21 cellular contexts compared by ENCODE assay signal in the genomic region with DNA sequence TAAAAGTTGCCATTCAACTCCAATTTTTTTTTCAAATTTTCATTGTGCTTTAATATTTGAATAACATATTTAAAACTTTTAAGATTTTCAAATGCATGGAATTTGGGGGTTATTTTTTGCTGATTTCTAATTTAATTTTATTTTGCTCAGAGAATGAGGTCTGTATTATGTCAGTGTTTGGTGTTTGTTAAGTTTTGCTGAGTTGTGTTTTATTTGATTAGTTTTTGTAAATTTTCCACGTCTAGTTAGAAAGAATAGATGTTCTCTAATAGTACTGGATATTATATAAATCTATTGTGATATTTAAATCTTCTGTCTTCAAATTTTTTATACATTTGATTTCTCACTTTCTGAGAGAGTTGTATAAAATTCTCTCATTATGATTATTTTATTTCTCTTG.
"Had no signal": no experiment of that assay in that cellular context is flagged by ENCODE, and none has a peak within 500 bp of the region (broad histone marks: within the 10 kb centered on the region; RNA-seq: fewer than 3 reads in every experiment).

No MANE protein-coding gene starts in this region.

- FAIRE-seq: RCC 7860 had no signal

- H3K27ac Mint-ChIP-seq: IgD-negative memory B cell had no signal

- H3K4me2 ChIP-seq: SK-N-SH had no signal

- H3K36me3 Mint-ChIP-seq: IgD-negative memory B cell had no signal

- H3K4me1 Mint-ChIP-seq: IgD-negative memory B cell had no signal

- H3K9me3 Mint-ChIP-seq: IgD-negative memory B cell had no signal

- H3K9ac ChIP-seq: SK-N-SH had no signal

- H3K9me3 ChIP-seq: SK-N-SH had no signal

- DNase-seq: KBM-7, MV-4-11, NCI-H1048, NCI-H1105, NCI-H1417, NCI-H1436 treated with DMSO at 0.1 percent for 48 hours, NCI-H1694, NCI-H187 treated with DMSO at 0.1 percent for 48 hours, NCI-H2029 treated with DMSO at 0.1 percent for 48 hours, NCI-H2171 treated with DMSO at 0.1 percent for 48 hours, NCI-H345, NCI-H510A, NCI-H524 treated with DMSO at 0.1 percent for 48 hours, NCI-H69, NCI-H774, RPMI8226, SHP77, SK-N-SH, SW 1271 had no signal

- H3K4me3 Mint-ChIP-seq: IgD-negative memory B cell had no signal
